8 cellular contexts compared by ENCODE assay signal in the genomic region with DNA sequence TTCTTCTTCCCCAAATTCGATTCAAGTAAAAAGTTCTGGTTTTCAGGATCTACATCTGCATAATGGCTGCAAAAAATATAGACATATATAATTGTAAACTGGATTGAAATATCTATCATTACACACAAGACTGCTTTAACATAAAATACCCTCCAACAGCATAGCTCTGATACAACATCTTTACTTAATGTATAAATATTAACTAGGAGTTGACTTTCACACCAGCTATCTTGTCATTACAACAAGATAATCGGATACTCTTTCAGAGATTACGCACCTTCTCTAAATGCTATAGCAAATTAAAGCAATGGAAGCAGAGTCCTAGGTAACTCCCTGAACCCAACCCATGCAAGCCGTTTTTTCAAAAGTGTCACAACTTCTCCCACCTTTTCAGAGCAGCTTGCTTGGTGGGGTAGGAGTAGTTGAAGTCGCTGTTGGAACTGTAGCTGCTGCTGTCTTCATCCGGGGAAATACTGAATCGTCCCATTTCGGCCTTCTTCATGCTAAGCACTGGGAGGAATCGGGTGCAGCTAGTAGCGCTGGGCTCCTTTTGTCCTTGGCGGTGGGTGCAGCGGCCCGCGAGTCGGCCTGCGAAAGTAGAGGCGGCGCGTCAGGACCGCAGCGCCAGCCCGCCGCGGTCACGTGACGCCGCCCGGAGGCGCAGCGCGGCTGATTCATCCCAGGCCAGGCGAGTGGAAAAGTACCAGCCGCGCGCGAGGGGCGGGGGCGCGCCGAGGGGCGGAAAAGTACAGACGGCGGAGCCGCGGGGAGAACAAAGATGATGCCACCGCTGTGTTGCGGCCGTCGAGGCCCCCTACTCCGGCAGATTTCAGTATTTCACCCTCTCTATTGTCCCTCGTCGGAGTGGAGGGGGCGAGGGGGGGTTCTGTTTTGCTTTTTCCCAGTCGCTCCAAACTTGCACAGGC. TPM values are rescaled to one million over a fixed set of nuclear protein-coding genes. Genes with fewer than 3 reads are reported as not detected.
DNase-seq lines count a peak whose midpoint lies in the region; ATAC-seq lines count a peak whose summit lies in the region.

No MANE protein-coding gene starts in this region.

- no peaks in the 10 kb centered on the region for H3K9me3 Mint-ChIP-seq in activated T-cell treated with anti-CD3 and anti-CD28 coated beads, Interleukin-2, amount 50 U/mL, for 24 hours

- peaks cover 63% of the 10 kb centered on the region for H3K4me1 Mint-ChIP-seq in activated T-cell treated with anti-CD3 and anti-CD28 coated beads, Interleukin-2, amount 50 U/mL, for 24 hours (ENCODE audit: low read depth)

- peak; percentile 57 for ATAC-seq in GM21515 (IDR thresholded peaks at IDR 0.05; ENCODE audit: unreplicated experiment)

- H3K4me1 ChIP-seq in HUES64 (ENCODE audit: insufficient read depth, low read length) (peaks cover 35% of the 10 kb centered on the region; the same call in 1 of the 2 replicates), esophagus (ENCODE audit: control insufficient read depth in 2 of 2, insufficient read depth in 2 of 2, low read length in 1 of 2) (peaks cover 0 to 2% of the 10 kb centered on the region in 2 donors), muscle layer of duodenum (ENCODE audit: control insufficient read depth in 1 of 2, insufficient read depth in 2 of 2, low read length in 2 of 2) (peaks cover 18 to 51% of the 10 kb centered on the region in 2 donors)

- H3K9ac ChIP-seq in HUES64 (ENCODE audit: low read depth, low read length), result peak overlapping the region; percentile 99

- peak overlapping the region; percentile 99 for H3K27ac Mint-ChIP-seq in activated T-cell treated with anti-CD3 and anti-CD28 coated beads, Interleukin-2, amount 50 U/mL, for 24 hours

- 2% methylated on average over 54 of the region's 54 CpGs for WGBS in HUES64
- 1% methylated on average over 49 to 54 of the region's 54 CpGs for WGBS in esophagus, 2 donors

- DNase-seq in DMS114 treated with DMSO at 0.1 percent for 48 hours (lab: John Stamatoyannopoulos, UW; ENCODE audit: unreplicated experiment), result peak; percentile 84
- peak; percentile 93 for DNase-seq in OCI-M1 (lab: John Stamatoyannopoulos, UW)
- peak; percentile 97 for DNase-seq in activated T-cell treated with anti-CD3 and anti-CD28 coated beads, Interleukin-2, amount 50 U/mL, for 24 hours
- DNase-seq in stimulated activated CD8-positive, alpha-beta memory T cell treated with anti-CD3 and anti-CD28 coated beads, Interleukin-7, amount 100 ng/mL, for 4 hours (ENCODE audit: low read depth in 2 of 2), result peak; percentile 83 to 92

- H3K9me3 ChIP-seq in HUES64 (ENCODE audit: insufficient read depth, low read depth, low read length) (no peaks in the 10 kb centered on the region), esophagus (ENCODE audit: control insufficient read depth in 2 of 2, insufficient read depth in 1 of 2, low read depth in 1 of 2, low read length in 1 of 2) (no peaks in the 10 kb centered on the region), muscle layer of duodenum (ENCODE audit: control insufficient read depth in 1 of 2, low read length in 2 of 2) (no peaks in the 10 kb centered on the region)

- peak overlapping the region; percentile 81 for H3K4me3 ChIP-seq in HUES64 (ENCODE audit: low read length)
- H3K4me3 ChIP-seq in esophagus (ENCODE audit: low read depth in 1 of 2, low read length in 2 of 2), result peak overlapping the region; percentile 82 to 99
- peak overlapping the region; percentile 92 to 99 for H3K4me3 ChIP-seq in muscle layer of duodenum (ENCODE audit: low read depth in 1 of 2, low read length in 2 of 2)

- H3K36me3 ChIP-seq in HUES64 (ENCODE audit: insufficient read depth, low read length) (peaks cover 52% of the 10 kb centered on the region), esophagus (ENCODE audit: control insufficient read depth in 2 of 2, insufficient read depth in 2 of 2, low read length in 1 of 2) (peaks cover 0 to 5% of the 10 kb centered on the region in 2 donors), muscle layer of duodenum (ENCODE audit: control insufficient read depth in 1 of 2, insufficient read depth in 2 of 2, low read length in 2 of 2) (peaks cover 44 to 62% of the 10 kb centered on the region in 2 donors)

- H3K27me3 ChIP-seq in HUES64 (ENCODE audit: insufficient read depth, low read length) (no peaks in the 10 kb centered on the region), esophagus (ENCODE audit: control insufficient read depth in 1 of 2, insufficient read depth in 2 of 2, low read length in 2 of 2) (no peaks in the 10 kb centered on the region), muscle layer of duodenum (ENCODE audit: low read depth, low read length) (no peaks in the 10 kb centered on the region)

- peak overlapping the region; percentile 99 for H3K4me3 Mint-ChIP-seq in activated T-cell treated with anti-CD3 and anti-CD28 coated beads, Interleukin-2, amount 50 U/mL, for 24 hours

- peaks cover 65% of the 10 kb centered on the region for H3K36me3 Mint-ChIP-seq in activated T-cell treated with anti-CD3 and anti-CD28 coated beads, Interleukin-2, amount 50 U/mL, for 24 hours (ENCODE audit: low read depth)

- H3K27ac ChIP-seq in HUES64 (ENCODE audit: low read depth, low read length) (peak overlapping the region; percentile 91), esophagus (ENCODE audit: low read depth in 2 of 2, low read length in 1 of 2) (peak overlapping the region; percentile 97), muscle layer of duodenum (ENCODE audit: low read length) (peak overlapping the region; percentile 98)

- H3K27me3 Mint-ChIP-seq in activated T-cell treated with anti-CD3 and anti-CD28 coated beads, Interleukin-2, amount 50 U/mL, for 24 hours, result peaks cover 4% of the 10 kb centered on the region

RNA-seq across cellular contexts. Expression of a gene that starts 1.5 kb away (rescaled TPM):
- 197 TPM for polyA plus RNA-seq in HUES64 (2013, experiment 1 of 2)
- 203 TPM for polyA plus RNA-seq in HUES64 (2013, experiment 2 of 2)
- 10 to 100 TPM; 80.2 to 82.8 TPM for polyA plus RNA-seq in esophagus

Comparison
In these comparisons a context has a peak if more than half of its experiments do, and no peak if none do; other contexts are left out.
1. Peak in every context shown above with its lines: DNase-seq, ATAC-seq, H3K4me3 ChIP-seq and H3K27ac ChIP-seq.